Comparison of ENCODE assay signal across 17 cellular contexts in the genomic region with DNA sequence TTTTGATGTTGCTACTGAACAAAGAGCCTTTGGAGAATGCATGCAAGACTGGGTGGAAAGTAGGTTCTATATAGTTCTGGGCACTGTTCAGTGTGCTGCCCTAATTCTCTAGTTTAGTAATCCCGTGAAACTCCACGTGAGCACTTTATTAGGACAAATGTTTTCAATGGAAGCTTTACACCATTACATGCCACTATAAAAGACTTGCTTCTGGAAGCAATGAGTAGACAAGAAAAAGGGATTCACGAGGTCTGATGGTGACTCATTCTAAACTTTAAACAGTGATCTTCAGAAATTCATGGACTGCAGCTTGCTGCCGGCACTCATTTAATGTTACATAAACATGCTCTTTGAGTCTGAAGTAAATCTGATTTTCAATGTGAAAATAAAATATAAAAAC. TPM values are rescaled to one million over a fixed set of nuclear protein-coding genes. Genes with fewer than 3 reads are reported as not detected.
DNase-seq lines count a peak whose midpoint lies in the region; ATAC-seq and TF ChIP-seq lines count a peak whose summit lies in the region.
"Had no signal": no experiment of that assay in that cellular context is flagged by ENCODE, and none has a peak within 500 bp of the region (broad histone marks: within the 10 kb centered on the region; RNA-seq: fewer than 3 reads in every experiment).

No MANE protein-coding gene starts in this region.

- no peak for TF ChIP-seq CTCF in fibroblast of villous mesenchyme (IDR thresholded peaks at IDR 0.05; ENCODE audit: insufficient read depth, low read depth, low read length)
- TF ChIP-seq CTCF in tibial artery (IDR thresholded peaks at IDR 0.05): no peak

- H3K9me3 ChIP-seq in MG63 (no peaks in the 10 kb centered on the region), tibial artery (no peaks in the 10 kb centered on the region)
- H3K9me3 ChIP-seq: BE2C, spleen had no signal

- no peaks in the 10 kb centered on the region for H3K27me3 ChIP-seq in MG63
- H3K27me3 ChIP-seq in tibial artery: no peaks in the 10 kb centered on the region
- H3K27me3 ChIP-seq: BE2C, spleen had no signal

- peaks cover 55% of the 10 kb centered on the region for H3K36me3 Mint-ChIP-seq in stimulated activated naive CD8-positive, alpha-beta T cell treated with anti-CD3 and anti-CD28 coated beads, Interleukin-15, Interleukin-2, amounts not matched to agents 100 ng/mL and 50 ng/mL, for 24 hours (ENCODE audit: low read depth)
- peaks cover 32% of the 10 kb centered on the region for H3K36me3 Mint-ChIP-seq in activated T-helper 2 cell treated with anti-CD3 and anti-CD28 coated beads, Interferon-gamma antibody, Interleukin-2, Interleukin-4, amounts not matched to agents 10 μg/mL and 5 μg/mL and 100 μg/mL, durations not matched to agents 14 hours and 24 hours and 36 hours (ENCODE audit: low read depth)

- H3K4me3 ChIP-seq in fibroblast of villous mesenchyme (ENCODE audit: low read depth, low read length) (no peak overlapping the region), MG63 (no peak overlapping the region), tibial artery (no peak overlapping the region)
- H3K4me3 ChIP-seq: spleen had no signal

- H3K27ac Mint-ChIP-seq in stimulated activated naive CD8-positive, alpha-beta T cell treated with anti-CD3 and anti-CD28 coated beads, Interleukin-15, Interleukin-2, amounts not matched to agents 100 ng/mL and 50 ng/mL, for 24 hours: peak overlapping the region; percentile 83
- peak overlapping the region; percentile 12 for H3K27ac Mint-ChIP-seq in activated T-helper 2 cell treated with anti-CD3 and anti-CD28 coated beads, Interferon-gamma antibody, Interleukin-2, Interleukin-4, amounts not matched to agents 10 μg/mL and 5 μg/mL and 100 μg/mL, durations not matched to agents 14 hours and 24 hours and 36 hours

- peaks cover 0 to 11% (median 0%) of the 10 kb centered on the region in 4 donors for H3K4me1 ChIP-seq in tibial artery
- H3K4me1 ChIP-seq: BE2C had no signal

- no peak for ATAC-seq in stimulated activated naive CD8-positive, alpha-beta T cell treated with anti-CD3 and anti-CD28 coated beads, Interleukin-15, Interleukin-2, amounts not matched to agents 100 U/mL and 50 U/mL, for 24 hours
- ATAC-seq in HG03469 (IDR thresholded peaks at IDR 0.05; ENCODE audit: unreplicated experiment): no peak
- ATAC-seq: activated T-cell treated with anti-CD3 and anti-CD28 coated beads, Interleukin-2, amount 50 U/mL, for 72 hours; naive thymus-derived CD4-positive, alpha-beta T cell had no signal

- no peaks in the 10 kb centered on the region for H3K27me3 Mint-ChIP-seq in stimulated activated naive CD8-positive, alpha-beta T cell treated with anti-CD3 and anti-CD28 coated beads, Interleukin-15, Interleukin-2, amounts not matched to agents 100 ng/mL and 50 ng/mL, for 24 hours
- H3K27me3 Mint-ChIP-seq in activated T-helper 2 cell treated with anti-CD3 and anti-CD28 coated beads, Interferon-gamma antibody, Interleukin-2, Interleukin-4, amounts not matched to agents 10 μg/mL and 5 μg/mL and 100 μg/mL, durations not matched to agents 14 hours and 24 hours and 36 hours (ENCODE audit: low read depth): no peaks in the 10 kb centered on the region
- H3K27me3 Mint-ChIP-seq: central memory CD8-positive, alpha-beta T cell; naive thymus-derived CD4-positive, alpha-beta T cell had no signal

- H3K4me3 Mint-ChIP-seq in stimulated activated naive CD8-positive, alpha-beta T cell treated with anti-CD3 and anti-CD28 coated beads, Interleukin-15, Interleukin-2, amounts not matched to agents 100 ng/mL and 50 ng/mL, for 24 hours: no peak overlapping the region
- no peak overlapping the region for H3K4me3 Mint-ChIP-seq in activated T-helper 2 cell treated with anti-CD3 and anti-CD28 coated beads, Interferon-gamma antibody, Interleukin-2, Interleukin-4, amounts not matched to agents 10 μg/mL and 5 μg/mL and 100 μg/mL, durations not matched to agents 14 hours and 24 hours and 36 hours (ENCODE audit: low read depth)
- H3K4me3 Mint-ChIP-seq: activated T-cell treated with anti-CD3 and anti-CD28 coated beads, Interleukin-2, amount 50 U/mL, for 72 hours; central memory CD8-positive, alpha-beta T cell; naive thymus-derived CD4-positive, alpha-beta T cell had no signal

- no peak for DNase-seq in stimulated activated naive CD8-positive, alpha-beta T cell treated with anti-CD3 and anti-CD28 coated beads, Interleukin-15, Interleukin-2, amounts not matched to agents 100 U/mL and 50 U/mL, for 24 hours
- DNase-seq in activated T-helper 2 cell treated with anti-CD3 and anti-CD28 coated beads, Interferon-gamma antibody, Interleukin-2, Interleukin-4, amounts not matched to agents 10 μg/mL and 5 μg/mL and 100 μg/mL, durations not matched to agents 14 hours and 24 hours and 36 hours (ENCODE audit: low spot score): no peak
- DNase-seq in fibroblast of villous mesenchyme (ENCODE audit: low read depth) (peak; percentile 93), MG63 (no peak), NOMO-1 treated with DMSO at 0.1 percent for 48 hours (lab: John Stamatoyannopoulos, UW; ENCODE audit: unreplicated experiment) (no peak), tibial artery (no peak)
- DNase-seq: activated T-cell treated with anti-CD3 and anti-CD28 coated beads, Interleukin-2, amount 50 U/mL, for 72 hours; BE2C; Karpas-422; naive thymus-derived CD4-positive, alpha-beta T cell; NCI-H187 treated with DMSO at 0.1 percent for 48 hours; SIG-M5; spleen had no signal

- no peak overlapping the region for H3K27ac ChIP-seq in tibial artery
- H3K27ac ChIP-seq: spleen had no signal

- no peaks in the 10 kb centered on the region for H3K9me3 Mint-ChIP-seq in stimulated activated naive CD8-positive, alpha-beta T cell treated with anti-CD3 and anti-CD28 coated beads, Interleukin-15, Interleukin-2, amounts not matched to agents 100 ng/mL and 50 ng/mL, for 24 hours
- H3K9me3 Mint-ChIP-seq in activated T-helper 2 cell treated with anti-CD3 and anti-CD28 coated beads, Interferon-gamma antibody, Interleukin-2, Interleukin-4, amounts not matched to agents 10 μg/mL and 5 μg/mL and 100 μg/mL, durations not matched to agents 14 hours and 24 hours and 36 hours: no peaks in the 10 kb centered on the region
- H3K9me3 Mint-ChIP-seq: activated T-cell treated with anti-CD3 and anti-CD28 coated beads, Interleukin-2, amount 50 U/mL, for 72 hours; central memory CD8-positive, alpha-beta T cell had no signal

- peaks cover 49% of the 10 kb centered on the region for H3K4me1 Mint-ChIP-seq in stimulated activated naive CD8-positive, alpha-beta T cell treated with anti-CD3 and anti-CD28 coated beads, Interleukin-15, Interleukin-2, amounts not matched to agents 100 ng/mL and 50 ng/mL, for 24 hours (ENCODE audit: low read depth)
- peaks cover 31% of the 10 kb centered on the region for H3K4me1 Mint-ChIP-seq in activated T-helper 2 cell treated with anti-CD3 and anti-CD28 coated beads, Interferon-gamma antibody, Interleukin-2, Interleukin-4, amounts not matched to agents 10 μg/mL and 5 μg/mL and 100 μg/mL, durations not matched to agents 14 hours and 24 hours and 36 hours (ENCODE audit: low read depth)

- intact Hi-C loops in activated T-helper 2 cell treated with anti-CD3 and anti-CD28 coated beads, Interferon-gamma antibody, Interleukin-2, Interleukin-4, amounts not matched to agents 10 μg/mL and 5 μg/mL and 100 μg/mL, durations not matched to agents 14 hours and 24 hours and 36 hours (cut with micrococcal nuclease): no loop called here
- intact Hi-C loops in tibial artery (cut with DNase I; ENCODE audit: low total_unique reads): no loop called here

- H3K36me3 ChIP-seq in MG63 (peaks cover 7% of the 10 kb centered on the region; the same call in 1 of the 2 replicates), tibial artery (peaks cover 22 to 70% (median 35%) of the 10 kb centered on the region in 3 donors)

RNA-seq across cellular contexts. Expression of a gene that starts 22.3 kb away (rescaled TPM):
- 4.3 and 4.6 TPM in 2 replicates for total RNA-seq in activated T-helper 2 cell treated with anti-CD3 and anti-CD28 coated beads, Interferon-gamma antibody, Interleukin-2, Interleukin-4, amounts not matched to agents 10 μg/mL and 5 μg/mL and 100 μg/mL, durations not matched to agents 14 hours and 24 hours and 36 hours
- 14.5 and 14.7 TPM in 2 replicates for total RNA-seq in fibroblast of villous mesenchyme
- total RNA-seq in MG63 (2014; rRNA removed; shearing (Covaris generic); ENCODE audit: low replicate concordance): 3.6 and 6.4 TPM in 2 replicates

RNA-seq across cellular contexts. Expression of a gene that starts 51.1 kb away (rescaled TPM):
- total RNA-seq in activated T-helper 2 cell treated with anti-CD3 and anti-CD28 coated beads, Interferon-gamma antibody, Interleukin-2, Interleukin-4, amounts not matched to agents 10 μg/mL and 5 μg/mL and 100 μg/mL, durations not matched to agents 14 hours and 24 hours and 36 hours: not detected in 2 replicates
- total RNA-seq in fibroblast of villous mesenchyme: not detected in 2 replicates
- not detected in 2 replicates for total RNA-seq in MG63 (2014; rRNA removed; shearing (Covaris generic); ENCODE audit: low replicate concordance)
- total RNA-seq: activated T-cell treated with anti-CD3 and anti-CD28 coated beads, Interleukin-2, amount 50 U/mL, for 72 hours; frontal cortex; naive thymus-derived CD4-positive, alpha-beta T cell; spleen had no signal
